ENCODE assay signal across 2 cellular contexts in the genomic region with DNA sequence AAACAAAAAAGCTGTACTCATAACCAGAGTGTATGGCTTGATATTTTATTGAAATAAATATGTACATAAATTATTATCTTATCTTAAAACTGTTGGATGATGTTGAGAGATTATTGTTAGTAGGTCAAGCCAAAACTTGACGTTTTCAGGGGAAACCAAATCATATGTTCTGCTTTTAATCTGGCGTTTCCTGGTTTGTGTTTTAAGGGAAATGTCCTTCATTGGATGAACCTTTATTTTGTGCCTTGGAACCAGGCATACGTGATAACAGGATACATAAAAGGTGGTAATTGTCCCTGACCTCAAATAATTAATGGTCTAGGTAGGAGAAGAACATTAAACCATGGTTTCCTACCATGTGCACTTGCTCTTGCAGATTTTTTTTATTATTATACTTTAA.
TF ChIP-seq lines count a peak whose summit lies in the region.

No MANE protein-coding gene starts in this region.

TF ChIP-seq in SK-N-SH, 30 proteins besides CTCF, POLR2A, EP300 and RAD21 (continued from another document):
- TF ChIP-seq NRF1 (IDR thresholded peaks at IDR 0.05; ENCODE audit: low read depth, low read length) (no peak), JUND (IDR thresholded peaks at IDR 0.05) (no peak), TAF1 (IDR thresholded peaks at IDR 0.05; ENCODE audit: borderline replicate concordance, low read depth, low read length) (no peak)

TF ChIP-seq in SK-N-SH treated with all-trans-retinoic acid at 6 μM for 48 hours, 23 proteins besides CTCF, POLR2A, EP300 and RAD21 (continued from another document):
- TF ChIP-seq, protein P1, sequence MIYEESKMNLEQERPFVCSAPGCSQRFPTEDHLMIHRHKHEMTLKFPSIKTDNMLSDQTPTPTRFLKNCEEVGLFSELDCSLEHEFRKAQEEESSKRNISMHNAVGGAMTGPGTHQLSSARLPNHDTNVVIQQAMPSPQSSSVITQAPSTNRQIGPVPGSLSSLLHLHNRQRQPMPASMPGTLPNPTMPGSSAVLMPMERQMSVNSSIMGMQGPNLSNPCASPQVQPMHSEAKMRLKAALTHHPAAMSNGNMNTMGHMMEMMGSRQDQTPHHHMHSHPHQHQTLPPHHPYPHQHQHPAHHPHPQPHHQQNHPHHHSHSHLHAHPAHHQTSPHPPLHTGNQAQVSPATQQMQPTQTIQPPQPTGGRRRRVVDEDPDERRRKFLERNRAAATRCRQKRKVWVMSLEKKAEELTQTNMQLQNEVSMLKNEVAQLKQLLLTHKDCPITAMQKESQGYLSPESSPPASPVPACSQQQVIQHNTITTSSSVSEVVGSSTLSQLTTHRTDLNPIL (CRISPR knock-in tag; IDR thresholded peaks at IDR 0.05; ENCODE audit: low read depth), result no peak
- TF ChIP-seq BACH2 (CRISPR knock-in tag; IDR thresholded peaks at IDR 0.05; ENCODE audit: borderline replicate concordance) (no peak), TSHZ2 (CRISPR knock-in tag; IDR thresholded peaks at IDR 0.05) (no peak), GLIS3 (CRISPR knock-in tag; IDR thresholded peaks at IDR 0.05) (no peak)
